ENCODE assay signal across 8 cellular contexts in genomic region chr14:91113829-91114078, GRCh38. TPM values are rescaled to one million over a fixed set of nuclear protein-coding genes. Genes with fewer than 3 reads are reported as not detected.
DNase-seq lines count a peak whose midpoint lies in the region; ATAC-seq and TF ChIP-seq lines count a peak whose summit lies in the region.

TSS of gene DGLUCY (plus strand) at chr14:91114073. CDS start at chr14:91160295, 46,222 bp downstream.

- H3K27ac Mint-ChIP-seq in stimulated activated naive CD8-positive, alpha-beta T cell treated with anti-CD3 and anti-CD28 coated beads, Interleukin-15, amount 100 ng/mL, for 72 hours = peak within 1 kb of the TSS; percentile 94 to 95

- no peaks in the 10 kb centered on the region; the same call in 1 of the 2 replicates for H3K36me3 ChIP-seq in RWPE2 (ENCODE audit: low read depth)
- H3K36me3 ChIP-seq in lung (ENCODE audit: control insufficient read depth in 2 of 2, insufficient read depth in 2 of 2, low read length in 2 of 2) = no peaks in the 10 kb centered on the region

- no peaks in the 10 kb centered on the region for H3K27me3 Mint-ChIP-seq in stimulated activated naive CD8-positive, alpha-beta T cell treated with anti-CD3 and anti-CD28 coated beads, Interleukin-15, amount 100 ng/mL, for 72 hours

- peak; percentile 52 for ATAC-seq in GM18873 (IDR thresholded peaks at IDR 0.05; ENCODE audit: low FRiP score, unreplicated experiment)
- peak; percentile 74 for ATAC-seq in HG03159 (IDR thresholded peaks at IDR 0.05; ENCODE audit: unreplicated experiment)
- peak; percentile 86 for ATAC-seq in RWPE2 (ENCODE audit: low read depth)
- peak; percentile 85 for ATAC-seq in lung (ENCODE audit: insufficient read depth, low FRiP score)
- ATAC-seq in stimulated activated naive CD8-positive, alpha-beta T cell treated with anti-CD3 and anti-CD28 coated beads, Interleukin-15, amount 100 ng/mL, for 72 hours = peak; percentile 87

- WGBS in lung, 2 donors = 0 to 3% methylated on average over 5 of the region's 5 CpGs

- H3K9me3 ChIP-seq in RWPE2 (ENCODE audit: severe bottlenecking) (no peaks in the 10 kb centered on the region), lung (ENCODE audit: control insufficient read depth in 2 of 2, insufficient read depth in 1 of 2, low read length in 1 of 2) (no peaks in the 10 kb centered on the region)

- DNase-seq in AG20443 (ENCODE audit: low spot score) (peak; percentile 94), RWPE2 (ENCODE audit: low spot score) (peak; percentile 83), dorsolateral prefrontal cortex (peak in 1 of 10 donors; percentile 91), lung (ENCODE audit: low spot score) (peak; percentile 81), pons (ENCODE audit: low spot score) (no peak)
- DNase-seq in stimulated activated naive CD8-positive, alpha-beta T cell treated with anti-CD3 and anti-CD28 coated beads, Interleukin-15, amount 100 ng/mL, for 72 hours = no peak

- peak within 1 kb of the TSS; percentile 76 for H3K27ac ChIP-seq in RWPE2 (ENCODE audit: poor library complexity, severe bottlenecking)
- H3K27ac ChIP-seq in dorsolateral prefrontal cortex = peak within 1 kb of the TSS; percentile 84 to 99 (median 98)
- H3K27ac ChIP-seq in lung (ENCODE audit: low read depth in 1 of 2, low read length in 1 of 2) = peak within 1 kb of the TSS; percentile 92 to 98

- peak within 1 kb of the TSS; percentile 87 to 98 for H3K4me3 Mint-ChIP-seq in stimulated activated naive CD8-positive, alpha-beta T cell treated with anti-CD3 and anti-CD28 coated beads, Interleukin-15, amount 100 ng/mL, for 72 hours

- peaks cover 15% of the 10 kb centered on the region for H3K4me1 ChIP-seq in RWPE2 (ENCODE audit: insufficient read depth, poor library complexity, severe bottlenecking)
- peaks cover 11 to 17% of the 10 kb centered on the region in 2 donors for H3K4me1 ChIP-seq in lung (ENCODE audit: control insufficient read depth in 2 of 2, insufficient read depth in 2 of 2, low read length in 2 of 2)

- H3K4me3 ChIP-seq in RWPE2 (ENCODE audit: severe bottlenecking) (peak within 1 kb of the TSS; percentile 32), dorsolateral prefrontal cortex (peak within 1 kb of the TSS; percentile 51 to 89 (median 72)), lung (peak within 1 kb of the TSS; percentile 75)

- H3K27me3 ChIP-seq in RWPE2 (ENCODE audit: insufficient read depth, poor library complexity, severe bottlenecking) (no peaks in the 10 kb centered on the region), dorsolateral prefrontal cortex (no peaks in the 10 kb centered on the region), lung (ENCODE audit: control insufficient read depth, insufficient read depth) (no peaks in the 10 kb centered on the region)

- intact Hi-C loops in dorsolateral prefrontal cortex (cut with DNase I) = loop anchor here in 1 of 2 donors (2.0 kb wide), 1 partner anchor 53 kb away; the partner anchor contains the start of gene RPS6KA5

- H3K9me3 Mint-ChIP-seq in stimulated activated naive CD8-positive, alpha-beta T cell treated with anti-CD3 and anti-CD28 coated beads, Interleukin-15, amount 100 ng/mL, for 72 hours = no peaks in the 10 kb centered on the region

- peaks cover 78% of the 10 kb centered on the region for H3K4me1 Mint-ChIP-seq in stimulated activated naive CD8-positive, alpha-beta T cell treated with anti-CD3 and anti-CD28 coated beads, Interleukin-15, amount 100 ng/mL, for 72 hours

- no peak for TF ChIP-seq CTCF in RWPE2 (IDR thresholded peaks at IDR 0.05; ENCODE audit: poor library complexity, severe bottlenecking)
- TF ChIP-seq CTCF in dorsolateral prefrontal cortex (IDR thresholded peaks at IDR 0.05 in 54 of 56, conservative IDR thresholded peaks at IDR 0.05 in 2 of 56; ENCODE audit: low read depth in 1 of 56, partially characterized antibody in 56 of 56) = peak in 9 of 56 donors; percentile 9 to 32 (median 16)
- no peak for TF ChIP-seq CTCF in lung (IDR thresholded peaks at IDR 0.05; ENCODE audit: control extremely low read depth, extremely low read depth)

RNA-seq across cellular contexts. Expression of gene DGLUCY, which starts in this region (rescaled TPM):
- total RNA-seq in dorsolateral prefrontal cortex = 100 to 1,000 TPM in 58 of 120 experiments, 10 to 100 TPM in 62; 70.3 to 143 (median 98.7) TPM
- 10 to 100 TPM; 67.2 to 74.3 TPM for total RNA-seq in lung
- 10 to 100 TPM; 29.0 to 36.9 TPM for polyA plus RNA-seq in lung

Comparison
In these comparisons a context has a peak if more than half of its experiments do, and no peak if none do; other contexts are left out.
1. DNase-seq: peak in AG20443 (single experiment), RWPE2 (single experiment) and lung (single experiment); none in stimulated activated naive CD8-positive, alpha-beta T cell treated with anti-CD3 and anti-CD28 coated beads, Interleukin-15, amount 100 ng/mL, for 72 hours (0 of 2) and pons (single experiment).
2. Peak in every context shown above with its lines, with median percentiles within 50 percentile points of each other: ATAC-seq, H3K27ac ChIP-seq and H3K4me3 ChIP-seq.